Comparison of ENCODE assay signal across 1 cellular context in genomic region chr3:196969660-196970546, GRCh38.
A peak's percentile ranks its signal among the peaks of the same experiment; 100 is the strongest.
TF ChIP-seq lines count a peak whose summit lies in the region.

No MANE protein-coding gene starts in this region.

TF ChIP-seq in HepG2, 621 proteins besides CTCF, POLR2A, EP300 and RAD21 (continued from another document and continues in another):
- TF ChIP-seq PRDM15 (CRISPR knock-in tag; IDR thresholded peaks at IDR 0.05): no peak
- TF ChIP-seq HNRNPH1 (optimal IDR thresholded peaks at IDR 0.05; ENCODE audit: low read depth, low read length): no peak
- TF ChIP-seq ZNF33B (CRISPR knock-in tag; IDR thresholded peaks at IDR 0.05): no peak; the same call in 1 of the 2 replicates
- peak; percentile 92 for TF ChIP-seq TERF1 (CRISPR knock-in tag; IDR thresholded peaks at IDR 0.05)
- TF ChIP-seq HOXA5 (CRISPR knock-in tag; IDR thresholded peaks at IDR 0.05): no peak
- no peak for TF ChIP-seq ZNF569 (CRISPR knock-in tag; IDR thresholded peaks at IDR 0.05; ENCODE audit: borderline replicate concordance)
- no peak for TF ChIP-seq MAZ (IDR thresholded peaks at IDR 0.05; ENCODE audit: borderline replicate concordance, low read depth, low read length)
- TF ChIP-seq MAZ (CRISPR knock-in tag; IDR thresholded peaks at IDR 0.05; ENCODE audit: low read depth): peak; percentile 92
- TF ChIP-seq MAFK (conservative IDR thresholded peaks at IDR 0.05 in 1 of 2, IDR thresholded peaks at IDR 0.05 in 1 of 2; ENCODE audit: low read length in 2 of 2): no peak
- TF ChIP-seq ZNF30 (CRISPR knock-in tag; IDR thresholded peaks at IDR 0.05): no peak
- no peak for TF ChIP-seq ZNF761 (CRISPR knock-in tag; conservative IDR thresholded peaks at IDR 0.05)
- TF ChIP-seq FOXA3 (CRISPR knock-in tag; IDR thresholded peaks at IDR 0.05): no peak; the same call in 1 of the 2 replicates
- no peak for TF ChIP-seq SOX5 (CRISPR knock-in tag; IDR thresholded peaks at IDR 0.05; ENCODE audit: borderline replicate concordance)
- TF ChIP-seq ZFY (CRISPR knock-in tag; IDR thresholded peaks at IDR 0.05): peak; percentile 57
- no peak for TF ChIP-seq SMC3 (IDR thresholded peaks at IDR 0.05; ENCODE audit: low read length)
- TF ChIP-seq ZNF839 (CRISPR knock-in tag; IDR thresholded peaks at IDR 0.05; ENCODE audit: borderline replicate concordance): no peak
- no peak for TF ChIP-seq ZNF549 (CRISPR knock-in tag; IDR thresholded peaks at IDR 0.05)
- TF ChIP-seq ARID2 (CRISPR knock-in tag; IDR thresholded peaks at IDR 0.05; ENCODE audit: borderline replicate concordance): no peak
- TF ChIP-seq ZBTB3 (CRISPR knock-in tag; IDR thresholded peaks at IDR 0.05; ENCODE audit: borderline replicate concordance, low read depth): no peak
- TF ChIP-seq CENPT (CRISPR knock-in tag; IDR thresholded peaks at IDR 0.05; ENCODE audit: low read depth): peak; percentile 38; the same call in 1 of the 2 replicates
- TF ChIP-seq RFX5 (IDR thresholded peaks at IDR 0.05; ENCODE audit: low read depth, low read length): no peak
- TF ChIP-seq NCOR1 (IDR thresholded peaks at IDR 0.05; ENCODE audit: borderline replicate concordance, low read length): no peak
- no peak for TF ChIP-seq PTBP1 (IDR thresholded peaks at IDR 0.05; ENCODE audit: low read depth, low read length, poor library complexity, severe bottlenecking)
- TF ChIP-seq ZFP1 (CRISPR knock-in tag; IDR thresholded peaks at IDR 0.05): no peak
- TF ChIP-seq SRF (IDR thresholded peaks at IDR 0.05; ENCODE audit: low read depth, low read length): no peak
- no peak; the same call in 1 of the 2 replicates for TF ChIP-seq ZNF235 (CRISPR knock-in tag; IDR thresholded peaks at IDR 0.05; ENCODE audit: borderline replicate concordance)
- TF ChIP-seq ZNF234 (CRISPR knock-in tag; conservative IDR thresholded peaks at IDR 0.05): no peak
- 0 out of 2 replicates have a peak, but pooled peaks have one; percentile 38 for TF ChIP-seq ZBTB4 (CRISPR knock-in tag; IDR thresholded peaks at IDR 0.05; ENCODE audit: borderline replicate concordance)
- TF ChIP-seq PREB (CRISPR knock-in tag; IDR thresholded peaks at IDR 0.05): no peak; the same call in 1 of the 2 replicates
- TF ChIP-seq YEATS4 (CRISPR knock-in tag; IDR thresholded peaks at IDR 0.05; ENCODE audit: borderline replicate concordance): peak; percentile 65
- TF ChIP-seq ZNF136 (CRISPR knock-in tag; IDR thresholded peaks at IDR 0.05; ENCODE audit: low read depth): no peak
- TF ChIP-seq ZNF816 (CRISPR knock-in tag; IDR thresholded peaks at IDR 0.05; ENCODE audit: borderline replicate concordance): no peak; the same call in 1 of the 2 replicates
- no peak for TF ChIP-seq SRSF4 (IDR thresholded peaks at IDR 0.05; ENCODE audit: low read depth, low read length, poor library complexity, severe bottlenecking)
- no peak for TF ChIP-seq THYN1 (CRISPR knock-in tag; IDR thresholded peaks at IDR 0.05; ENCODE audit: borderline replicate concordance, low read depth)
- TF ChIP-seq STAG1 (CRISPR knock-in tag; IDR thresholded peaks at IDR 0.05): peak; percentile 75
- TF ChIP-seq ZNF574 (CRISPR knock-in tag; IDR thresholded peaks at IDR 0.05): peak; percentile 66
- TF ChIP-seq ZNF281 (CRISPR knock-in tag; IDR thresholded peaks at IDR 0.05; ENCODE audit: borderline replicate concordance): no peak
- TF ChIP-seq RERE (CRISPR knock-in tag; IDR thresholded peaks at IDR 0.05; ENCODE audit: low read depth): no peak
- TF ChIP-seq ZC3H13 (CRISPR knock-in tag; IDR thresholded peaks at IDR 0.05): no peak; the same call in 1 of the 2 replicates
- no peak for TF ChIP-seq ZNF724P (CRISPR knock-in tag; IDR thresholded peaks at IDR 0.05; ENCODE audit: borderline replicate concordance)
